Comparison of ENCODE assay signal across 16 cellular contexts in genomic region chr3:189303584-189303983, GRCh38.
DNase-seq lines count a peak whose midpoint lies in the region; ATAC-seq, FAIRE-seq and TF ChIP-seq lines count a peak whose summit lies in the region.
"Had no signal": no experiment of that assay in that cellular context is flagged by ENCODE, and none has a peak within 500 bp of the region (broad histone marks: within the 10 kb centered on the region; RNA-seq: fewer than 3 reads in every experiment).

No MANE protein-coding gene starts in this region.

- 100% methylated on average over 1 of the region's 1 CpG for WGBS in mesenchymal stem cell
- WGBS in GM23248 (ENCODE audit: low coverage in 1 of 2, low lambda C conversion rate in 2 of 2, missing lambda C conversion rate in 2 of 2), 2 experiments, result 97 to 100% methylated on average over 1 of the region's 1 CpG

- CTCF ChIA-PET in Calu3 (lab: Charles Lee), result interaction anchor here (1.1 kb wide), 1 partner anchor 21 kb away, joined by 3 read pairs; no protein-coding TSS in a partner anchor

- H2BK5ac ChIP-seq in mesenchymal stem cell (ENCODE audit: low read depth, low read length, poor library complexity, severe bottlenecking), result no peak overlapping the region

- H2BK12ac ChIP-seq in mesenchymal stem cell (ENCODE audit: low read length in 2 of 2), result no peak overlapping the region

- TF ChIP-seq POLR2A in H54 (IDR thresholded peaks at IDR 0.05; ENCODE audit: low read depth, low read length), result no peak

- H3K14ac ChIP-seq in mesenchymal stem cell (ENCODE audit: low read length in 2 of 2), result no peak overlapping the region

- H3K79me1 ChIP-seq in mesenchymal stem cell (replicated peaks; ENCODE audit: low read length, poor library complexity, severe bottlenecking), result no peaks in the 10 kb centered on the region

- H2BK15ac ChIP-seq in mesenchymal stem cell (ENCODE audit: low read depth, poor library complexity, severe bottlenecking), result no peak overlapping the region

- no peak overlapping the region for H4K8ac ChIP-seq in mesenchymal stem cell (ENCODE audit: low read length)

- H3K27ac Mint-ChIP-seq in Calu3 (ENCODE audit: unreplicated experiment), result peak overlapping the region; percentile 87
- H3K27ac Mint-ChIP-seq: activated naive CD8-positive, alpha-beta T cell treated with anti-CD3 and anti-CD28 coated beads, Interleukin-2, amount 10 ng/mL, durations not matched to agents 7 days and 5 days had no signal

- no peak overlapping the region for H4K91ac ChIP-seq in mesenchymal stem cell (ENCODE audit: low read length)

- peaks cover 17% of the 10 kb centered on the region for H3F3A ChIP-seq in GM23248 (ENCODE audit: insufficient read depth)

- DNase-seq in Calu3, result no peak
- no peak for DNase-seq in H54 (ENCODE audit: insufficient read length, low spot score)
- peak; percentile 49 for DNase-seq in mesenchymal stem cell
- DNase-seq in H7, result no peak
- DNase-seq in activated naive CD4-positive, alpha-beta T cell treated with anti-CD3 and anti-CD28 coated beads, Interleukin-2, amount 50 U/mL, for 16 hours, result no peak
- no peak for DNase-seq in GM23248
- DNase-seq: activated CD4-positive, alpha-beta T cell treated with anti-CD3 and anti-CD28 coated beads, Interleukin-2, amount 50 U/mL, for 1 hour; activated naive CD8-positive, alpha-beta T cell treated with anti-CD3 and anti-CD28 coated beads, Interleukin-2, amount 10 ng/mL, durations not matched to agents 7 days and 5 days; CD4-positive, CD25-positive, alpha-beta regulatory T cell; Kasumi-1; NCI-H748 treated with DMSO at 0.1 percent for 48 hours had no signal

- no peak overlapping the region for H2BK120ac ChIP-seq in mesenchymal stem cell (ENCODE audit: low read depth, low read length)

- no peaks in the 10 kb centered on the region for H3K36me3 ChIP-seq in mesenchymal stem cell (ENCODE audit: control insufficient read depth in 1 of 2, insufficient read depth in 2 of 2, low read depth in 1 of 2, low read length in 2 of 2)
- H3K36me3 ChIP-seq in H7 (replicated peaks; ENCODE audit: control insufficient read depth, insufficient read depth, low read length), result no peaks in the 10 kb centered on the region
- H3K36me3 ChIP-seq in GM23248 (ENCODE audit: low read depth), result no peaks in the 10 kb centered on the region
- H3K36me3 ChIP-seq: prostate gland had no signal

- peak; percentile 52 for FAIRE-seq in H54 (lab: Jason Lieb, UNC)
- FAIRE-seq: H1 had no signal

- intact Hi-C loops in Calu3 (cut with micrococcal nuclease; ENCODE audit: unreplicated experiment), result no loop called here

- no peaks in the 10 kb centered on the region for H3K79me2 ChIP-seq in GM23248 (ENCODE audit: insufficient read depth)

- H3K23ac ChIP-seq in mesenchymal stem cell (ENCODE audit: low read length in 2 of 2), result no peak overlapping the region

- H3K4ac ChIP-seq in mesenchymal stem cell (ENCODE audit: low read depth in 1 of 2, low read length in 2 of 2), result no peak overlapping the region

- no peaks in the 10 kb centered on the region for H3K27me3 Mint-ChIP-seq in Calu3 (ENCODE audit: unreplicated experiment)
- H3K27me3 Mint-ChIP-seq: activated naive CD8-positive, alpha-beta T cell treated with anti-CD3 and anti-CD28 coated beads, Interleukin-2, amount 10 ng/mL, durations not matched to agents 7 days and 5 days; CD4-positive, CD25-positive, alpha-beta regulatory T cell had no signal

- H3K4me2 ChIP-seq in mesenchymal stem cell (ENCODE audit: low read length, poor library complexity, severe bottlenecking) (no peak overlapping the region), GM23248 (ENCODE audit: unreplicated experiment) (no peak overlapping the region)

- H3K18ac ChIP-seq in mesenchymal stem cell (ENCODE audit: low read depth in 1 of 2, low read length in 2 of 2), result no peak overlapping the region

- H3K9ac ChIP-seq in mesenchymal stem cell (ENCODE audit: low read length) (no peak overlapping the region), GM23248 (no peak overlapping the region)

- peaks cover 3% of the 10 kb centered on the region; the same call in 1 of the 2 replicates for H3K9me2 ChIP-seq in GM23248 (ENCODE audit: insufficient read depth)

- peaks cover 38% of the 10 kb centered on the region for H3K4me1 Mint-ChIP-seq in Calu3 (ENCODE audit: low read depth, unreplicated experiment)

- H3K9me3 Mint-ChIP-seq in Calu3 (ENCODE audit: low read depth, unreplicated experiment), result no peaks in the 10 kb centered on the region

- H3K4me1 ChIP-seq in mesenchymal stem cell (ENCODE audit: control insufficient read depth, insufficient read depth, low read depth, low read length) (peaks cover 1% of the 10 kb centered on the region), GM23248 (ENCODE audit: insufficient read depth) (peaks cover 16% of the 10 kb centered on the region)
- H3K4me1 ChIP-seq: prostate gland had no signal

- no peak overlapping the region for H3K4me3 ChIP-seq in mesenchymal stem cell (ENCODE audit: insufficient read depth in 1 of 2, low read depth in 1 of 2, low read length in 2 of 2)
- no peak overlapping the region for H3K4me3 ChIP-seq in H7 (ENCODE audit: insufficient read depth, low read depth, low read length)
- no peak overlapping the region for H3K4me3 ChIP-seq in GM23248
- H3K4me3 ChIP-seq: dorsolateral prefrontal cortex, prostate gland had no signal

- no peaks in the 10 kb centered on the region for H3K27me3 ChIP-seq in mesenchymal stem cell (ENCODE audit: control insufficient read depth in 1 of 2, insufficient read depth in 1 of 2, low read length in 2 of 2)
- H3K27me3 ChIP-seq in H7 (ENCODE audit: control insufficient read depth, insufficient read depth, low read length), result no peaks in the 10 kb centered on the region
- no peaks in the 10 kb centered on the region for H3K27me3 ChIP-seq in GM23248 (replicated peaks; ENCODE audit: insufficient read depth)
- H3K27me3 ChIP-seq: dorsolateral prefrontal cortex had no signal

- no peak for ATAC-seq in GM18861 (IDR thresholded peaks at IDR 0.05; ENCODE audit: unreplicated experiment)

- TF ChIP-seq CTCF in Calu3 (IDR thresholded peaks at IDR 0.05; ENCODE audit: unreplicated experiment) (no peak), VCaP (conservative IDR thresholded peaks at IDR 0.05) (no peak)

- no peak overlapping the region for H2AK5ac ChIP-seq in mesenchymal stem cell (ENCODE audit: low read length, severe bottlenecking)

- peaks cover 10% of the 10 kb centered on the region for H3K36me3 Mint-ChIP-seq in Calu3 (ENCODE audit: insufficient read depth, unreplicated experiment)

- H3K9me3 ChIP-seq in mesenchymal stem cell (ENCODE audit: control insufficient read depth, low read length), result no peaks in the 10 kb centered on the region
- no peaks in the 10 kb centered on the region for H3K9me3 ChIP-seq in GM23248 (ENCODE audit: low read depth)
- H3K9me3 ChIP-seq: prostate gland had no signal

- in situ Hi-C loops in GM23248 (cut with MboI), result no loop called here

- no peaks in the 10 kb centered on the region for H4K20me1 ChIP-seq in GM23248 (ENCODE audit: insufficient read depth)

- H3K27ac ChIP-seq in VCaP (peak overlapping the region; percentile 99), mesenchymal stem cell (ENCODE audit: low read length, poor library complexity, severe bottlenecking) (no peak overlapping the region), GM23248 (no peak overlapping the region)
- H3K27ac ChIP-seq: dorsolateral prefrontal cortex had no signal

- no peak overlapping the region for H3K4me3 Mint-ChIP-seq in Calu3 (ENCODE audit: low read depth, unreplicated experiment)
- H3K4me3 Mint-ChIP-seq: activated naive CD8-positive, alpha-beta T cell treated with anti-CD3 and anti-CD28 coated beads, Interleukin-2, amount 10 ng/mL, durations not matched to agents 7 days and 5 days; CD4-positive, CD25-positive, alpha-beta regulatory T cell had no signal

- H2AFZ ChIP-seq in mesenchymal stem cell (ENCODE audit: low read depth, low read length) (no peak overlapping the region), GM23248 (no peak overlapping the region)

- BruUV-seq in Calu3 (replicated peaks; lab: Mats Ljungman, UMichigan), result no TSS peak
